16 cellular contexts compared by ENCODE assay signal in the genomic region with DNA sequence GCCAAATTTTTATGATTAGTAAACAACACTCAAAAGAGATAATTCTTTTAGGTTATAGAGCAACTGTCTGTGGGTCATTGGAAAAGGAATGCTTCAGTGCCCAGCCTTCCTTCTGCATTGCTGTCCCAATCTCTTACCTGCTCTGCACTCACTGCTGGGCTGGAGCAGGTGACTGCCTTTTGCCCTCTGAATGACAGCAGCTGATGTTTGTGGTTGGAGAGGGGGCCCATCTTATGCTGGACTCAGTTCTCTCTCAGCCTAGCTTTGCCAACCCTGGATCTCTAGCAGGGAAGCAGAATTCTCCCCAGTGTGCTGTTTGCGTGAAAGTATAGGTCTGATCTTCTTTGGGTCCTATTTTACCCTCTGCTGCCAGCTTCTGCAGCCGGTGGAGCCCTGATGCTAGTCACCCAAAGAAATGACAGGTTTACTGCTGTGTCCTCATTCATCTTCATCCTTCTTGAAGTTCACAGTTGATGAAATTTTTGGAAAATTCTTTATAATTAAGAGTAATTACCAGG.
DNase-seq lines count a peak whose midpoint lies in the region; ATAC-seq, FAIRE-seq and TF ChIP-seq lines count a peak whose summit lies in the region.
"Had no signal": no experiment of that assay in that cellular context is flagged by ENCODE, and none has a peak within 500 bp of the region (broad histone marks: within the 10 kb centered on the region; RNA-seq: fewer than 3 reads in every experiment).

No MANE protein-coding gene starts in this region.

- CTCF ChIA-PET in CD4-positive, alpha-beta T cell (lab: Charles Lee): no interaction called here
- CTCF ChIA-PET in HEK293 (lab: Yijun Ruan, JAX): no interaction called here
- CTCF ChIA-PET in K562 (lab: Yijun Ruan, JAX; ENCODE audit: low intra/inter-chr PET ratio): no interaction called here

- H3K9me3 Mint-ChIP-seq in CD4-positive, alpha-beta T cell: no peaks in the 10 kb centered on the region
- no peaks in the 10 kb centered on the region for H3K9me3 Mint-ChIP-seq in mesothelial cell of epicardium

- no peak overlapping the region for H3K4me2 ChIP-seq in K562 (ENCODE audit: insufficient read depth, low read length)

- H3K9me1 ChIP-seq in K562 (ENCODE audit: control insufficient read depth, insufficient read depth, low read length): no peaks in the 10 kb centered on the region

- peaks cover 48% of the 10 kb centered on the region for H3K79me2 ChIP-seq in K562 (ENCODE audit: control insufficient read depth, insufficient read depth, low read length)

- no peak overlapping the region for H3K4me3 Mint-ChIP-seq in CD4-positive, alpha-beta T cell
- H3K4me3 Mint-ChIP-seq in mesothelial cell of epicardium: no peak overlapping the region

- H3K36me3 ChIP-seq in HEK293 (ENCODE audit: control insufficient read depth in 2 of 2, insufficient read depth in 1 of 2, low read length in 2 of 2) (no peaks in the 10 kb centered on the region), K562 (ENCODE audit: control insufficient read depth, insufficient read depth, low read length) (no peaks in the 10 kb centered on the region), psoas muscle (ENCODE audit: insufficient read depth in 1 of 2, low read depth in 1 of 2) (no peaks in the 10 kb centered on the region), transverse colon (no peaks in the 10 kb centered on the region)

- no peak for ATAC-seq in CD4-positive, alpha-beta T cell (ENCODE audit: poor library complexity)
- ATAC-seq in K562 (peak; percentile 30; the same call in 2 of the 3 replicates), psoas muscle (peak; percentile 24 to 63 (median 43))

- TF ChIP-seq POLR2A in K562 (conservative IDR thresholded peaks at IDR 0.05): no peak
- no peak for TF ChIP-seq POLR2A in transverse colon (IDR thresholded peaks at IDR 0.05)

- intact Hi-C loops in CD4-positive, alpha-beta T cell (cut with DNase I, micrococcal nuclease): no loop called here
- intact Hi-C loops in K562 (cut with micrococcal nuclease): no loop called here
- intact Hi-C loops in psoas muscle (cut with DNase I): loop anchor here in 1 of 2 donors (10.0 kb wide), 1 partner anchor 214 kb away; no protein-coding TSS in a partner anchor
- intact Hi-C loops in transverse colon (cut with DNase I; ENCODE audit: low total_unique reads): no loop called here

- H3K4me1 Mint-ChIP-seq in CD4-positive, alpha-beta T cell (ENCODE audit: low read depth): peaks cover 85% of the 10 kb centered on the region
- peaks cover 21% of the 10 kb centered on the region for H3K4me1 Mint-ChIP-seq in mesothelial cell of epicardium

- BruUV-seq in K562 (replicated peaks; lab: Mats Ljungman, UMichigan): no TSS peak

- no peak for DNase-seq in CD4-positive, alpha-beta T cell
- no peak for DNase-seq in K562 (ENCODE audit: extremely low read depth in 1 of 4, low spot score in 3 of 4)
- no peak for DNase-seq in psoas muscle
- DNase-seq in DMS53 treated with DMSO at 0.1 percent for 48 hours (lab: John Stamatoyannopoulos, UW; ENCODE audit: unreplicated experiment): no peak
- no peak for DNase-seq in mesothelial cell of epicardium (ENCODE audit: low spot score in 2 of 2, unreplicated experiment in 2 of 2)
- DNase-seq in transverse colon: no peak
- DNase-seq: DMS79 treated with DMSO at 0.1 percent for 48 hours, HCEC 1CT, NCI-H1105, NCI-H1694, NCI-H2081 treated with DMSO at 0.1 percent for 48 hours, NCI-H510A, NCI-H748 treated with DMSO at 0.1 percent for 48 hours, SHP77 had no signal

- no peak for TF ChIP-seq EP300 in K562 (IDR thresholded peaks at IDR 0.05; ENCODE audit: low read length)
- TF ChIP-seq EP300 in transverse colon (IDR thresholded peaks at IDR 0.05; ENCODE audit: low read depth): no peak

- peaks cover 9% of the 10 kb centered on the region; the same call in 1 of the 2 replicates for H4K20me1 ChIP-seq in K562 (replicated peaks; ENCODE audit: control insufficient read depth, insufficient read depth, low read length)

- no peak overlapping the region for H3K27ac ChIP-seq in CD4-positive, alpha-beta T cell (ENCODE audit: low read depth, low read length)
- no peak overlapping the region for H3K27ac ChIP-seq in HEK293 (ENCODE audit: extremely low read depth, low read depth, low read length)
- no peak overlapping the region for H3K27ac ChIP-seq in K562 (ENCODE audit: extremely low read depth, low read depth, low read length)
- no peak overlapping the region for H3K27ac ChIP-seq in psoas muscle
- no peak overlapping the region for H3K27ac ChIP-seq in transverse colon
- H3K27ac ChIP-seq: C4-2B had no signal

- peaks cover 20% of the 10 kb centered on the region for H3K4me1 ChIP-seq in HEK293 (ENCODE audit: control insufficient read depth, insufficient read depth, low read length)
- H3K4me1 ChIP-seq in K562 (replicated peaks in 1 of 2; ENCODE audit: control insufficient read depth in 2 of 2, insufficient read depth in 2 of 2, low read length in 2 of 2): no peaks in the 10 kb centered on the region
- peaks cover 76% of the 10 kb centered on the region for H3K4me1 ChIP-seq in psoas muscle
- peaks cover 0 to 24% (median 9%) of the 10 kb centered on the region in 4 donors for H3K4me1 ChIP-seq in transverse colon

- H3K36me3 Mint-ChIP-seq in CD4-positive, alpha-beta T cell (ENCODE audit: low read depth): no peaks in the 10 kb centered on the region
- H3K36me3 Mint-ChIP-seq in mesothelial cell of epicardium: no peaks in the 10 kb centered on the region

- no peak for FAIRE-seq in K562 (lab: Jason Lieb, UNC)

- H3K27me3 ChIP-seq in CD4-positive, alpha-beta T cell (ENCODE audit: control insufficient read depth, insufficient read depth, low read length): no peaks in the 10 kb centered on the region
- H3K27me3 ChIP-seq in K562 (ENCODE audit: control insufficient read depth in 2 of 2, insufficient read depth in 2 of 2, low read length in 2 of 2) (no peaks in the 10 kb centered on the region), psoas muscle (ENCODE audit: insufficient read depth in 3 of 3, low read length in 2 of 3) (no peaks in the 10 kb centered on the region), transverse colon (no peaks in the 10 kb centered on the region)

- no peaks in the 10 kb centered on the region for H3K27me3 Mint-ChIP-seq in CD4-positive, alpha-beta T cell
- no peaks in the 10 kb centered on the region for H3K27me3 Mint-ChIP-seq in mesothelial cell of epicardium (ENCODE audit: low read depth)

- H3K4me3 ChIP-seq in HEK293 (ENCODE audit: low read depth, low read length) (no peak overlapping the region), K562 (no peak overlapping the region), psoas muscle (no peak overlapping the region), transverse colon (no peak overlapping the region)

- POLR2A ChIA-PET in CD4-positive, alpha-beta T cell (lab: Charles Lee): interaction anchor here (1.2 kb wide), 1 partner anchor 50 kb away, joined by 4 read pairs; no protein-coding TSS in a partner anchor
- POLR2A ChIA-PET in HEK293 (lab: Yijun Ruan, JAX): no interaction called here
- POLR2A ChIA-PET in K562 (lab: Yijun Ruan, JAX): interaction anchor here (1.3 kb wide), 1 partner anchor 18 kb away, joined by 3 read pairs; no protein-coding TSS in a partner anchor

- no peak overlapping the region for H2AFZ ChIP-seq in K562 (ENCODE audit: low read depth, low read length)

- WGBS in K562 (ENCODE audit: insufficient coverage, low coverage, missing lambda C conversion rate): 58% methylated on average over 2 of the region's 2 CpGs
- 42 to 70% (median 51%) methylated on average over 2 of the region's 2 CpGs for WGBS in psoas muscle, 3 donors
- WGBS in transverse colon (ENCODE audit: low coverage in 1 of 2), 2 donors: 89% methylated on average over 2 of the region's 2 CpGs; no CpG with 5 or more reads in 1 of the 2 donors

- peak overlapping the region; percentile 31 for H3K27ac Mint-ChIP-seq in CD4-positive, alpha-beta T cell
- H3K27ac Mint-ChIP-seq in mesothelial cell of epicardium: no peak overlapping the region

- H3K9me3 ChIP-seq in CD4-positive, alpha-beta T cell (ENCODE audit: control insufficient read depth, low read length): no peaks in the 10 kb centered on the region
- no peaks in the 10 kb centered on the region for H3K9me3 ChIP-seq in HEK293 (ENCODE audit: control insufficient read depth, insufficient read depth, low read depth, low read length)
- no peaks in the 10 kb centered on the region; the same call in 1 of the 2 replicates for H3K9me3 ChIP-seq in K562 (replicated peaks; ENCODE audit: control insufficient read depth, insufficient read depth, low read depth, low read length)
- H3K9me3 ChIP-seq in psoas muscle: no peaks in the 10 kb centered on the region
- no peaks in the 10 kb centered on the region for H3K9me3 ChIP-seq in transverse colon

- no peak overlapping the region for H3K9ac ChIP-seq in K562 (ENCODE audit: insufficient read depth in 1 of 2, low read depth in 2 of 2, low read length in 2 of 2)

- no peak for TF ChIP-seq RAD21 in K562 (CRISPR knock-in tag; conservative IDR thresholded peaks at IDR 0.05 in 1 of 2, IDR thresholded peaks at IDR 0.05 in 1 of 2)

- no peak for TF ChIP-seq CTCF in CD4-positive, alpha-beta T cell (IDR thresholded peaks at IDR 0.05)
- TF ChIP-seq CTCF in HEK293 (tag by site-specific recombination; IDR thresholded peaks at IDR 0.05): no peak
- TF ChIP-seq CTCF in K562 (IDR thresholded peaks at IDR 0.05 in 2 of 3, conservative IDR thresholded peaks at IDR 0.05 in 1 of 3; ENCODE audit: insufficient read depth in 2 of 3, low read depth in 1 of 3, low read length in 3 of 3): no peak
- TF ChIP-seq CTCF in psoas muscle (IDR thresholded peaks at IDR 0.05): no peak
- no peak for TF ChIP-seq CTCF in mesothelial cell of epicardium (IDR thresholded peaks at IDR 0.05; ENCODE audit: unreplicated experiment)
- no peak for TF ChIP-seq CTCF in transverse colon (IDR thresholded peaks at IDR 0.05)

- in situ Hi-C loops in K562 (cut with MboI): no loop called here
- in situ Hi-C loops in transverse colon (cut with MboI; ENCODE audit: low pct_ligation_motif_present in 1 of 4, low pct_unique_long_range_greater_than_20kb in 1 of 4, low sequenced_read_pairs in 3 of 4): no loop called here

TF ChIP-seq in K562, 482 proteins besides CTCF, POLR2A, EP300 and RAD21 (continues in another document):
- TF ChIP-seq, protein P1, sequence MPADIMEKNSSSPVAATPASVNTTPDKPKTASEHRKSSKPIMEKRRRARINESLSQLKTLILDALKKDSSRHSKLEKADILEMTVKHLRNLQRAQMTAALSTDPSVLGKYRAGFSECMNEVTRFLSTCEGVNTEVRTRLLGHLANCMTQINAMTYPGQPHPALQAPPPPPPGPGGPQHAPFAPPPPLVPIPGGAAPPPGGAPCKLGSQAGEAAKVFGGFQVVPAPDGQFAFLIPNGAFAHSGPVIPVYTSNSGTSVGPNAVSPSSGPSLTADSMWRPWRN (IDR thresholded peaks at IDR 0.05; ENCODE audit: low read depth): no peak
- TF ChIP-seq ZNF316 (IDR thresholded peaks at IDR 0.05) (no peak), CEBPB (tag; IDR thresholded peaks at IDR 0.05) (no peak), NR2F6 (CRISPR knock-in tag; IDR thresholded peaks at IDR 0.05) (no peak), YBX1 (IDR thresholded peaks at IDR 0.05) (no peak), KLF13 (tag; IDR thresholded peaks at IDR 0.05; ENCODE audit: borderline replicate concordance, low read depth) (no peak), MYBL2 (IDR thresholded peaks at IDR 0.05; ENCODE audit: low read depth) (no peak), MYBL2 (CRISPR knock-in tag; IDR thresholded peaks at IDR 0.05; ENCODE audit: borderline replicate concordance) (no peak), TAF9B (IDR thresholded peaks at IDR 0.05; ENCODE audit: partially characterized antibody) (no peak)
